10 cellular contexts compared by ENCODE assay signal in genomic region chr1:1152431-1152830, GRCh38. TPM values are rescaled to one million over a fixed set of nuclear protein-coding genes. Genes with fewer than 3 reads are reported as not detected.
"Had no signal": no experiment of that assay in that cellular context is flagged by ENCODE, and none has a peak within 500 bp of the region (broad histone marks: within the 10 kb centered on the region; RNA-seq: fewer than 3 reads in every experiment).

No MANE protein-coding gene starts in this region.

RNA-seq across cellular contexts. Expression of gene TTLL10, which starts 21.2 kb away (rescaled TPM):
- total RNA-seq: activated CD4-positive, alpha-beta memory T cell treated with anti-CD3 and anti-CD28 coated beads for 36 hours; activated CD4-positive, alpha-beta T cell treated with anti-CD3 and anti-CD28 coated beads for 36 hours; activated T-helper 2 cell treated with anti-CD3 and anti-CD28 coated beads, Interferon-gamma antibody, Interleukin-2, Interleukin-4, amounts not matched to agents 10 μg/mL and 5 μg/mL and 100 μg/mL, durations not matched to agents 14 hours and 24 hours and 36 hours; adrenal gland; ascending aorta; left ventricle myocardium superior; mammary epithelial cell; osteocyte; urinary bladder had no signal

RNA-seq across cellular contexts. Expression of gene TNFRSF18, which starts 54.0 kb away (rescaled TPM):
- total RNA-seq: ascending aorta, gastrocnemius medialis, osteocyte, urinary bladder had no signal
